In genomic region chr5:173396311-173396993, GRCh38 we compare ENCODE assay signal across 10 cellular contexts.
A peak's percentile ranks its signal among the peaks of the same experiment; 100 is the strongest.
DNase-seq lines count a peak whose midpoint lies in the region; ATAC-seq and TF ChIP-seq lines count a peak whose summit lies in the region.
"Had no signal": no experiment of that assay in that cellular context is flagged by ENCODE, and none has a peak within 500 bp of the region (broad histone marks: within the 10 kb centered on the region; RNA-seq: fewer than 3 reads in every experiment).

No MANE protein-coding gene starts in this region.

- CTCF ChIA-PET in A673 (lab: Charles Lee) = interaction anchor here (0.7 kb wide), 1 partner anchor 177 kb away, joined by 3 read pairs; no protein-coding TSS in a partner anchor

- no peak overlapping the region for H3K4me3 ChIP-seq in A673 (ENCODE audit: low read depth, low read length, poor library complexity, severe bottlenecking)
- no peak overlapping the region for H3K4me3 ChIP-seq in WERI-Rb-1 (ENCODE audit: low read depth, low read length)
- H3K4me3 ChIP-seq in lower lobe of right lung = no peak overlapping the region
- H3K4me3 ChIP-seq: dorsolateral prefrontal cortex had no signal

- intact Hi-C loops in A673 (cut with micrococcal nuclease; ENCODE audit: unreplicated experiment) (no loop called here), lower lobe of right lung (cut with DNase I) (no loop called here)

- no peaks in the 10 kb centered on the region for H3K9me3 ChIP-seq in A673 (ENCODE audit: low read depth, low read length, poor library complexity, severe bottlenecking)
- H3K9me3 ChIP-seq in WERI-Rb-1 (ENCODE audit: severe bottlenecking) = peaks cover 3% of the 10 kb centered on the region
- H3K9me3 ChIP-seq in lower lobe of right lung = no peaks in the 10 kb centered on the region

- peaks cover 3% of the 10 kb centered on the region for H3K27me3 ChIP-seq in A673 (replicated peaks; ENCODE audit: insufficient read depth, low read depth, low read length, poor library complexity)
- peaks cover 87% of the 10 kb centered on the region for H3K27me3 ChIP-seq in WERI-Rb-1 (ENCODE audit: insufficient read depth, low read depth, severe bottlenecking)
- no peaks in the 10 kb centered on the region for H3K27me3 ChIP-seq in lower lobe of right lung (ENCODE audit: low read depth)
- H3K27me3 ChIP-seq: dorsolateral prefrontal cortex had no signal

- H3K36me3 ChIP-seq in A673 (ENCODE audit: insufficient read depth, low read length, poor library complexity, severe bottlenecking) = no peaks in the 10 kb centered on the region
- no peaks in the 10 kb centered on the region for H3K36me3 ChIP-seq in WERI-Rb-1
- H3K36me3 ChIP-seq in lower lobe of right lung = no peaks in the 10 kb centered on the region

- BruUV-seq in A673 (replicated peaks; lab: Mats Ljungman, UMichigan) = no TSS peak

- H3K27ac ChIP-seq in A673 (ENCODE audit: low read depth, low read length, poor library complexity, severe bottlenecking) (no peak overlapping the region), WERI-Rb-1 (no peak overlapping the region), lower lobe of right lung (no peak overlapping the region)

- no peaks in the 10 kb centered on the region for H3K4me1 ChIP-seq in A673 (ENCODE audit: insufficient read depth, low read length, poor library complexity, severe bottlenecking)
- no peaks in the 10 kb centered on the region for H3K4me1 ChIP-seq in lower lobe of right lung

- no peak for ATAC-seq in HG02623 (IDR thresholded peaks at IDR 0.05; ENCODE audit: unreplicated experiment)
- ATAC-seq in lower lobe of right lung = no peak
- ATAC-seq in HG03097 (IDR thresholded peaks at IDR 0.05; ENCODE audit: low FRiP score, unreplicated experiment) = no peak

- DNase-seq in A673 (ENCODE audit: low spot score) (peak; percentile 24), WERI-Rb-1 (peak; percentile 19), iPS DF 4.7 (ENCODE audit: extremely low read depth, low spot score) (peak; percentile 9), lower lobe of right lung (no peak), middle frontal gyrus (ENCODE audit: extremely low spot score, low spot score) (no peak)
- DNase-seq: NCI-H524 had no signal

- POLR2A ChIA-PET in A673 (lab: Charles Lee; ENCODE audit: low non-redundant PET) = no interaction called here

- TF ChIP-seq CTCF in A673 (conservative IDR thresholded peaks at IDR 0.05; ENCODE audit: low read depth, low read length) (no peak; the same call in 1 of the 2 replicates), GM12873 (IDR thresholded peaks at IDR 0.05; ENCODE audit: insufficient read depth, low read depth, low read length, missing control alignments) (peak; percentile 36), WERI-Rb-1 (IDR thresholded peaks at IDR 0.05; ENCODE audit: low read depth, low read length) (peak; percentile 42), lower lobe of right lung (IDR thresholded peaks at IDR 0.05) (no peak)

Comparison
In these comparisons a context has a peak if more than half of its experiments do, and no peak if none do; other contexts are left out.
1. DNase-seq: peak in A673 (single experiment), WERI-Rb-1 (single experiment) and iPS DF 4.7 (single experiment); none in lower lobe of right lung (single experiment) and middle frontal gyrus (single experiment).
2. CTCF ChIP-seq: peak in GM12873 (single experiment) and WERI-Rb-1 (single experiment); none in A673 (single experiment) and lower lobe of right lung (single experiment).